In genomic region chr6:151637814-151638213, GRCh38 we compare ENCODE assay signal across 20 cellular contexts.
A peak's percentile ranks its signal among the peaks of the same experiment; 100 is the strongest.
DNase-seq lines count a peak whose midpoint lies in the region; ATAC-seq, FAIRE-seq and TF ChIP-seq lines count a peak whose summit lies in the region.
"Had no signal": no experiment of that assay in that cellular context is flagged by ENCODE, and none has a peak within 500 bp of the region (broad histone marks: within the 10 kb centered on the region; RNA-seq: fewer than 3 reads in every experiment).

No MANE protein-coding gene starts in this region.

- TF ChIP-seq POLR2A in HepG2 (IDR thresholded peaks at IDR 0.05; ENCODE audit: insufficient read depth in 1 of 2, low read depth in 2 of 2, low read length in 2 of 2), result no peak
- no peak for TF ChIP-seq POLR2A in right lobe of liver (IDR thresholded peaks at IDR 0.05)
- no peak for TF ChIP-seq POLR2A in K562 (conservative IDR thresholded peaks at IDR 0.05)

- H3K9me3 ChIP-seq in HepG2 (ENCODE audit: low read length) (no peaks in the 10 kb centered on the region), right lobe of liver (no peaks in the 10 kb centered on the region), K562 (replicated peaks; ENCODE audit: control insufficient read depth, insufficient read depth, low read depth, low read length) (no peaks in the 10 kb centered on the region)
- H3K9me3 ChIP-seq: A549, Caco-2 had no signal

- 81% methylated on average over 3 of the region's 3 CpGs for WGBS in HepG2 (ENCODE audit: low lambda C conversion rate)
- WGBS in right lobe of liver (ENCODE audit: insufficient coverage, low coverage, low lambda C conversion rate, missing lambda C conversion rate), result 88% methylated on average over 3 of the region's 3 CpGs
- WGBS in K562 (ENCODE audit: insufficient coverage, low coverage, missing lambda C conversion rate), result 4% methylated on average over 3 of the region's 3 CpGs

- H3K4me2 ChIP-seq in HepG2 (ENCODE audit: low read depth, low read length) (no peak overlapping the region), K562 (ENCODE audit: insufficient read depth, low read length) (no peak overlapping the region)
- H3K4me2 ChIP-seq: A549; BLaER1 treated with 17β-estradiol and CSF1 and Interleukin-3, amounts not matched to agents 10 nM and 100 nM had no signal

- TF ChIP-seq RAD21 in HepG2 (CRISPR knock-in tag; IDR thresholded peaks at IDR 0.05), result no peak
- no peak for TF ChIP-seq RAD21 in K562 (CRISPR knock-in tag; conservative IDR thresholded peaks at IDR 0.05 in 1 of 2, IDR thresholded peaks at IDR 0.05 in 1 of 2)

- BruUV-seq in HepG2 (replicated peaks; lab: Mats Ljungman, UMichigan) (no TSS peak), K562 (replicated peaks; lab: Mats Ljungman, UMichigan) (no TSS peak)

- H3K9me1 ChIP-seq in K562 (ENCODE audit: control insufficient read depth, insufficient read depth, low read length), result no peaks in the 10 kb centered on the region

- intact Hi-C loops in HepG2 (cut with micrococcal nuclease; ENCODE audit: unreplicated experiment) (no loop called here), right lobe of liver (cut with DNase I) (no loop called here), K562 (cut with micrococcal nuclease) (no loop called here)

- H2AFZ ChIP-seq in HepG2 (ENCODE audit: low read length) (no peak overlapping the region), K562 (ENCODE audit: low read depth, low read length) (no peak overlapping the region)

- no peak overlapping the region for H3K4me3 ChIP-seq in HepG2 (replicated peaks in 1 of 3; ENCODE audit: insufficient read depth in 1 of 3, low read depth in 2 of 3, low read length in 3 of 3)
- H3K4me3 ChIP-seq in right lobe of liver, result no peak overlapping the region
- H3K4me3 ChIP-seq in K562, result no peak overlapping the region
- H3K4me3 ChIP-seq: A549; BLaER1 treated with 17β-estradiol and CSF1 and Interleukin-3, amounts not matched to agents 10 nM and 100 nM had no signal

- H3K79me2 ChIP-seq in HepG2 (ENCODE audit: insufficient read depth, low read length), result no peaks in the 10 kb centered on the region
- H3K79me2 ChIP-seq in K562 (ENCODE audit: control insufficient read depth, insufficient read depth, low read length), result no peaks in the 10 kb centered on the region

- H3K27me3 ChIP-seq in HepG2 (ENCODE audit: control insufficient read depth in 1 of 2, insufficient read depth in 2 of 2, low read length in 2 of 2) (no peaks in the 10 kb centered on the region), right lobe of liver (no peaks in the 10 kb centered on the region), K562 (ENCODE audit: control insufficient read depth in 2 of 2, insufficient read depth in 2 of 2, low read length in 2 of 2) (no peaks in the 10 kb centered on the region)
- H3K27me3 ChIP-seq: BLaER1 treated with 17β-estradiol and CSF1 and Interleukin-3, amounts not matched to agents 10 nM and 100 nM had no signal

- no peak for TF ChIP-seq EP300 in HepG2 (IDR thresholded peaks at IDR 0.05; ENCODE audit: low read depth in 2 of 2, low read length in 2 of 2)
- no peak for TF ChIP-seq EP300 in HepG2 (CRISPR knock-in tag; IDR thresholded peaks at IDR 0.05; ENCODE audit: borderline replicate concordance)
- no peak for TF ChIP-seq EP300 in K562 (IDR thresholded peaks at IDR 0.05; ENCODE audit: low read length)

- H4K20me1 ChIP-seq in HepG2 (ENCODE audit: insufficient read depth, low read length) (no peaks in the 10 kb centered on the region), K562 (replicated peaks; ENCODE audit: control insufficient read depth, insufficient read depth, low read length) (no peaks in the 10 kb centered on the region)
- H4K20me1 ChIP-seq: BLaER1 treated with 17β-estradiol and CSF1 and Interleukin-3, amounts not matched to agents 10 nM and 100 nM had no signal

- H3K27ac ChIP-seq in HepG2 (ENCODE audit: extremely low read length, insufficient read depth, low read length) (no peak overlapping the region), right lobe of liver (no peak overlapping the region), K562 (ENCODE audit: extremely low read depth, low read depth, low read length) (no peak overlapping the region)
- H3K27ac ChIP-seq: 22Rv1; A549; BLaER1 treated with 17β-estradiol and CSF1 and Interleukin-3, amounts not matched to agents 10 nM and 100 nM; C4-2B had no signal

- TF ChIP-seq CTCF in HepG2 (CRISPR knock-in tag; IDR thresholded peaks at IDR 0.05), result no peak
- TF ChIP-seq CTCF in right lobe of liver (IDR thresholded peaks at IDR 0.05), result no peak
- no peak for TF ChIP-seq CTCF in K562 (IDR thresholded peaks at IDR 0.05 in 2 of 3, conservative IDR thresholded peaks at IDR 0.05 in 1 of 3; ENCODE audit: insufficient read depth in 2 of 3, low read depth in 1 of 3, low read length in 3 of 3)

- POLR2A ChIA-PET in HepG2 (lab: Yijun Ruan, JAX), result no interaction called here
- POLR2A ChIA-PET in K562 (lab: Yijun Ruan, JAX), result no interaction called here

- CTCF ChIA-PET in HepG2 (lab: Yijun Ruan, JAX; ENCODE audit: low intra/inter-chr PET ratio, low total read pairs), result no interaction called here
- CTCF ChIA-PET in K562 (lab: Yijun Ruan, JAX; ENCODE audit: low intra/inter-chr PET ratio), result no interaction called here

- H3K36me3 ChIP-seq in HepG2 (replicated peaks in 1 of 2; ENCODE audit: control insufficient read depth in 1 of 2, insufficient read depth in 2 of 2, low read length in 2 of 2) (no peaks in the 10 kb centered on the region), right lobe of liver (no peaks in the 10 kb centered on the region), K562 (ENCODE audit: control insufficient read depth, insufficient read depth, low read length) (no peaks in the 10 kb centered on the region)
- H3K36me3 ChIP-seq: BLaER1 treated with 17β-estradiol and CSF1 and Interleukin-3, amounts not matched to agents 10 nM and 100 nM had no signal

- H3K9ac ChIP-seq in HepG2 (ENCODE audit: insufficient read depth, low read depth, low read length) (no peak overlapping the region), K562 (ENCODE audit: insufficient read depth in 1 of 2, low read depth in 2 of 2, low read length in 2 of 2) (no peak overlapping the region)
- H3K9ac ChIP-seq: BLaER1 treated with 17β-estradiol and CSF1 and Interleukin-3, amounts not matched to agents 10 nM and 100 nM had no signal

- no peak for FAIRE-seq in HepG2 (lab: Jason Lieb, UNC)
- FAIRE-seq in K562 (lab: Jason Lieb, UNC), result no peak
- FAIRE-seq: A549, D721Med, G401.6, GM12891, GM19239 had no signal

- in situ Hi-C loops in HepG2 (cut with HindIII; ENCODE audit: extremely low pct_ligation_motif_present, low pct_unique_long_range_greater_than_20kb), result no loop called here
- in situ Hi-C loops in K562 (cut with MboI), result no loop called here

- DNase-seq in HepG2 (ENCODE audit: low spot score) (no peak), right lobe of liver (no peak), K562 (ENCODE audit: extremely low read depth in 1 of 4, low spot score in 3 of 4) (no peak)
- DNase-seq: AML-193; Caco-2; Calu3; CD4-positive, alpha-beta T cell; CD8-positive, alpha-beta T cell; DMS79 treated with DMSO at 0.1 percent for 48 hours; GF-D8 had no signal

- H3K4me1 ChIP-seq in HepG2 (ENCODE audit: insufficient read depth, low read length) (peaks cover 24% of the 10 kb centered on the region), right lobe of liver (peaks cover 0 to 29% (median 12%) of the 10 kb centered on the region in 4 donors), K562 (replicated peaks in 1 of 2; ENCODE audit: control insufficient read depth in 2 of 2, insufficient read depth in 2 of 2, low read length in 2 of 2) (no peaks in the 10 kb centered on the region)
- H3K4me1 ChIP-seq: A549; BLaER1 treated with 17β-estradiol and CSF1 and Interleukin-3, amounts not matched to agents 10 nM and 100 nM had no signal

- ATAC-seq in HepG2 (no peak), right lobe of liver (no peak), K562 (no peak), HG03039 (IDR thresholded peaks at IDR 0.05; ENCODE audit: unreplicated experiment) (no peak), GM18870 (IDR thresholded peaks at IDR 0.05; ENCODE audit: unreplicated experiment) (no peak)
- ATAC-seq: A549; CD8-positive, alpha-beta T cell had no signal

TF ChIP-seq in K562, 482 proteins besides CTCF, POLR2A, EP300 and RAD21:
- no peak for TF ChIP-seq ILF3 (IDR thresholded peaks at IDR 0.05; ENCODE audit: borderline replicate concordance)
- TF ChIP-seq TCFL5 (CRISPR knock-in tag; conservative IDR thresholded peaks at IDR 0.05), result no peak
- TF ChIP-seq PHTF2 (CRISPR knock-in tag; IDR thresholded peaks at IDR 0.05), result no peak
- TF ChIP-seq NR2C2 (CRISPR knock-in tag; IDR thresholded peaks at IDR 0.05), result no peak
- TF ChIP-seq NR2C2 (tag; IDR thresholded peaks at IDR 0.05), result no peak
- peak; percentile 96 for TF ChIP-seq ZNF146 (CRISPR knock-in tag; IDR thresholded peaks at IDR 0.05; ENCODE audit: unreplicated experiment)
- no peak for TF ChIP-seq MYBL2 (IDR thresholded peaks at IDR 0.05; ENCODE audit: low read depth)
- no peak for TF ChIP-seq MYBL2 (CRISPR knock-in tag; IDR thresholded peaks at IDR 0.05; ENCODE audit: borderline replicate concordance)
- no peak for TF ChIP-seq ZNF124 (CRISPR knock-in tag; IDR thresholded peaks at IDR 0.05)
- peak; percentile 86 for TF ChIP-seq RBM25 (IDR thresholded peaks at IDR 0.05; ENCODE audit: low read depth, low read length, severe bottlenecking)
- TF ChIP-seq ZKSCAN8 (CRISPR knock-in tag; IDR thresholded peaks at IDR 0.05), result no peak
TF ChIP-seq in K562: peak in this region for 2.

Comparison
In these comparisons a context has a peak if more than half of its experiments do, and no peak if none do; other contexts are left out.
1. Of the 241 proteins assayed by ChIP-seq in both HepG2 and K562: peak only in HepG2: KDM1A; only in K562: none; in both: none; in neither: 240.